In genomic region chr1:227942021-227942715, GRCh38 we compare ENCODE assay signal across 12 cellular contexts. TPM values are rescaled to one million over a fixed set of nuclear protein-coding genes. Genes with fewer than 3 reads are reported as not detected.
DNase-seq lines count a peak whose midpoint lies in the region; ATAC-seq and TF ChIP-seq lines count a peak whose summit lies in the region.
"Had no signal": no experiment of that assay in that cellular context is flagged by ENCODE, and none has a peak within 500 bp of the region (broad histone marks: within the 10 kb centered on the region; RNA-seq: fewer than 3 reads in every experiment).

No MANE protein-coding gene starts in this region.

- ATAC-seq in left ventricle myocardium superior = no peak
- ATAC-seq: activated CD4-positive, alpha-beta T cell treated with anti-CD3 and anti-CD28 coated beads for 36 hours; stimulated activated naive CD8-positive, alpha-beta T cell treated with anti-CD3 and anti-CD28 coated beads, Interleukin-15, amount 100 ng/mL, for 72 hours had no signal

- no peaks in the 10 kb centered on the region for H3K9me3 Mint-ChIP-seq in nephron progenitor cell
- H3K9me3 Mint-ChIP-seq: IgD-negative memory B cell; stimulated activated naive CD8-positive, alpha-beta T cell treated with anti-CD3 and anti-CD28 coated beads, Interleukin-15, amount 100 ng/mL, for 72 hours had no signal

- H3K27ac ChIP-seq in colonic mucosa = no peak overlapping the region

- no peaks in the 10 kb centered on the region for H3K36me3 Mint-ChIP-seq in nephron progenitor cell (ENCODE audit: low read depth)
- H3K36me3 Mint-ChIP-seq: IgD-negative memory B cell had no signal

- no peak overlapping the region for H3K27ac Mint-ChIP-seq in nephron progenitor cell
- H3K27ac Mint-ChIP-seq: activated CD4-positive, alpha-beta T cell treated with anti-CD3 and anti-CD28 coated beads for 36 hours; IgD-negative memory B cell had no signal

- peaks cover 57% of the 10 kb centered on the region for H3K4me1 Mint-ChIP-seq in nephron progenitor cell

- no peak overlapping the region for H3K9ac ChIP-seq in colonic mucosa (ENCODE audit: low read depth in 2 of 2, low read length in 2 of 2)

- H3K4me3 Mint-ChIP-seq in nephron progenitor cell = no peak overlapping the region
- H3K4me3 Mint-ChIP-seq: activated CD4-positive, alpha-beta T cell treated with anti-CD3 and anti-CD28 coated beads for 36 hours; IgD-negative memory B cell; stimulated activated naive CD8-positive, alpha-beta T cell treated with anti-CD3 and anti-CD28 coated beads, Interleukin-15, amount 100 ng/mL, for 72 hours had no signal

- H3K27me3 ChIP-seq in colonic mucosa = no peaks in the 10 kb centered on the region

- H3K9me3 ChIP-seq in colonic mucosa = no peaks in the 10 kb centered on the region

- TF ChIP-seq CTCF in colonic mucosa (IDR thresholded peaks at IDR 0.05) (no peak), nephron progenitor cell (IDR thresholded peaks at IDR 0.05) (peak; percentile 26)

- peaks cover 14% of the 10 kb centered on the region for H3K4me1 ChIP-seq in colonic mucosa

- DNase-seq in cardiac septum (ENCODE audit: low spot score) = peak; percentile 75
- DNase-seq in left ventricle myocardium superior = no peak
- peak; percentile 12 for DNase-seq in colonic mucosa
- DNase-seq in nephron progenitor cell = peak; percentile 52
- DNase-seq in ureter (ENCODE audit: low spot score) = peak; percentile 41
- no peak for DNase-seq in HuH-7 (ENCODE audit: low spot score)
- DNase-seq in stimulated activated CD4-positive, alpha-beta T cell treated with anti-CD3 and anti-CD28 coated beads, Interleukin-4, amount 100 ng/mL, for 24 hours = no peak
- DNase-seq in amygdala (lab: John Stamatoyannopoulos, UW) = no peak
- DNase-seq: activated CD4-positive, alpha-beta T cell treated with anti-CD3 and anti-CD28 coated beads for 36 hours; NCI-H2081 treated with DMSO at 0.1 percent for 48 hours had no signal

- H3K27me3 Mint-ChIP-seq in nephron progenitor cell (ENCODE audit: low read depth, poor library complexity) = peaks cover 18% of the 10 kb centered on the region

- H3K36me3 ChIP-seq in colonic mucosa = no peaks in the 10 kb centered on the region

- intact Hi-C loops in cardiac septum (cut with DNase I) (loop anchor here (2.0 kb wide), 1 partner anchor 399 kb away; no protein-coding TSS in a partner anchor), left ventricle myocardium superior (cut with micrococcal nuclease) (loop anchor here (10.0 kb wide), 1 partner anchor 457 kb away; no protein-coding TSS in a partner anchor), colonic mucosa (cut with DNase I) (no loop called here)

- H3K4me3 ChIP-seq in colonic mucosa = no peak overlapping the region

RNA-seq across cellular contexts. Expression of gene WNT9A, which starts 5.6 kb away (rescaled TPM):
- total RNA-seq in cardiac septum (6.5 TPM), left ventricle myocardium superior (2.5 TPM), colonic mucosa (1 to 10 TPM; 2.6 to 3.3 TPM), ureter (2.7 TPM)

Comparison
In these comparisons a context has a peak if more than half of its experiments do, and no peak if none do; other contexts are left out.
1. DNase-seq: peak in cardiac septum (single experiment), colonic mucosa (single experiment), nephron progenitor cell (single experiment) and ureter (single experiment); none in left ventricle myocardium superior (single experiment), HuH-7 (single experiment), stimulated activated CD4-positive, alpha-beta T cell treated with anti-CD3 and anti-CD28 coated beads, Interleukin-4, amount 100 ng/mL, for 24 hours (single experiment) and amygdala (0 of 56).